ENCODE assay signal across 1 cellular context in genomic region chr16:67539691-67540635, GRCh38.
TF ChIP-seq lines count a peak whose summit lies in the region.

No MANE protein-coding gene starts in this region.

TF ChIP-seq in HepG2, 621 proteins besides CTCF, POLR2A, EP300 and RAD21:
- TF ChIP-seq ZFP62 (CRISPR knock-in tag; IDR thresholded peaks at IDR 0.05): no peak
- peak; percentile 61 for TF ChIP-seq AGO1 (IDR thresholded peaks at IDR 0.05; ENCODE audit: low read depth, low read length, poor library complexity, severe bottlenecking)
- TF ChIP-seq POLR2G (IDR thresholded peaks at IDR 0.05; ENCODE audit: low read depth, low read length): 0 out of 2 replicates have a peak, but pooled peaks have one; percentile 37
- no peak for TF ChIP-seq KDM1A (CRISPR knock-in tag; IDR thresholded peaks at IDR 0.05)
- no peak for TF ChIP-seq AHDC1 (CRISPR knock-in tag; IDR thresholded peaks at IDR 0.05; ENCODE audit: borderline replicate concordance)
- no peak for TF ChIP-seq HOXA3 (CRISPR knock-in tag; IDR thresholded peaks at IDR 0.05)
- no peak for TF ChIP-seq RFXANK (CRISPR knock-in tag; IDR thresholded peaks at IDR 0.05)
- no peak for TF ChIP-seq ZNF549 (CRISPR knock-in tag; IDR thresholded peaks at IDR 0.05)
- 0 out of 2 replicates have a peak, but pooled peaks have one; percentile 10 for TF ChIP-seq ZNF687 (CRISPR knock-in tag; IDR thresholded peaks at IDR 0.05)
- no peak for TF ChIP-seq ZNF530 (CRISPR knock-in tag; IDR thresholded peaks at IDR 0.05; ENCODE audit: low read depth)
- no peak for TF ChIP-seq DBP (CRISPR knock-in tag; IDR thresholded peaks at IDR 0.05; ENCODE audit: not compliant biosample characterization)
- no peak for TF ChIP-seq SMYD3 (CRISPR knock-in tag; IDR thresholded peaks at IDR 0.05)
- TF ChIP-seq AGO2 (optimal IDR thresholded peaks at IDR 0.05; ENCODE audit: low read depth, low read length): peak; percentile 74
